In genomic region chr3:113890256-113890900, GRCh38 we compare ENCODE assay signal across 1 cellular context.
TF ChIP-seq lines count a peak whose summit lies in the region.

No MANE protein-coding gene starts in this region.

TF ChIP-seq in GM12878, 131 proteins besides CTCF, POLR2A, EP300 and RAD21:
- TF ChIP-seq PAX8 (IDR thresholded peaks at IDR 0.05) (no peak), MTA2 (IDR thresholded peaks at IDR 0.05; ENCODE audit: low read depth) (no peak), MXI1 (IDR thresholded peaks at IDR 0.05; ENCODE audit: low read depth, low read length) (no peak), SP1 (IDR thresholded peaks at IDR 0.05; ENCODE audit: low read depth, low read length) (no peak), IKZF1 (conservative IDR thresholded peaks at IDR 0.05) (no peak), ATF2 (IDR thresholded peaks at IDR 0.05; ENCODE audit: low read length) (no peak)
